In genomic region chr16:610513-611381, GRCh38 we compare ENCODE assay signal across 8 cellular contexts. TPM values are rescaled to one million over a fixed set of nuclear protein-coding genes. Genes with fewer than 3 reads are reported as not detected.
DNase-seq lines count a peak whose midpoint lies in the region; ATAC-seq and TF ChIP-seq lines count a peak whose summit lies in the region.

No MANE protein-coding gene starts in this region.

- H3K4me3 ChIP-seq in BLaER1: no peak overlapping the region
- no peak overlapping the region for H3K4me3 ChIP-seq in LNCaP clone FGC (ENCODE audit: low read depth, low read length)

- TF ChIP-seq CTCF in LNCaP clone FGC (IDR thresholded peaks at IDR 0.05; ENCODE audit: control insufficient read depth, extremely low read depth, insufficient read depth): peak; percentile 34; the same call in 1 of the 2 replicates

- H3K27ac ChIP-seq in BLaER1: peak overlapping the region; percentile 50

- H3K9ac ChIP-seq in BLaER1: peak overlapping the region; percentile 53

- H4K20me1 ChIP-seq in BLaER1: peaks cover 50% of the 10 kb centered on the region

- no peaks in the 10 kb centered on the region for H3K27me3 ChIP-seq in BLaER1

- peaks cover 61% of the 10 kb centered on the region for H3K4me1 ChIP-seq in BLaER1

- peak overlapping the region; percentile 70 for H3K4me2 ChIP-seq in BLaER1

- peaks cover 32% of the 10 kb centered on the region for H3K36me3 ChIP-seq in BLaER1

- DNase-seq in LNCaP clone FGC (ENCODE audit: low read depth) (no peak), germinal center (ENCODE audit: low spot score) (peak; percentile 67), renal cortical epithelial cell (ENCODE audit: low read depth) (peak; percentile 16), OCI-M1 (lab: John Stamatoyannopoulos, UW) (no peak)
- peak; percentile 44 for DNase-seq in activated T-helper 9 cell treated with anti-CD3 and anti-CD28 coated beads, Interleukin-2, amount 50 U/mL, for 16 hours (ENCODE audit: low read depth)

- ATAC-seq in GM19455 (IDR thresholded peaks at IDR 0.05; ENCODE audit: unreplicated experiment): no peak
- ATAC-seq in HG03175 (IDR thresholded peaks at IDR 0.05; ENCODE audit: unreplicated experiment): no peak

- H3K9me3 ChIP-seq in BLaER1: peaks cover 40% of the 10 kb centered on the region

RNA-seq across cellular contexts. Expression of gene WFIKKN1, which starts 20.0 kb away (rescaled TPM):
- total RNA-seq in renal cortical epithelial cell: 0.35 TPM in 1 of 2 replicates, not detected in the other

RNA-seq across cellular contexts. Expression of gene RAB40C, which starts 20.9 kb away (rescaled TPM):
- total RNA-seq in renal cortical epithelial cell: 8.0 and 12.1 TPM in 2 replicates

RNA-seq across cellular contexts. Expression of gene METTL26, which starts 25.4 kb away (rescaled TPM):
- total RNA-seq in renal cortical epithelial cell: 54.4 and 93.1 TPM in 2 replicates

RNA-seq across cellular contexts. Expression of gene MCRIP2, which starts 30.9 kb away (rescaled TPM):
- 17.6 and 26.4 TPM in 2 replicates for total RNA-seq in renal cortical epithelial cell

RNA-seq across cellular contexts. Expression of gene WDR90, which starts 38.4 kb away (rescaled TPM):
- 6.9 and 18.5 TPM in 2 replicates for total RNA-seq in renal cortical epithelial cell

Comparison
In these comparisons a context has a peak if more than half of its experiments do, and no peak if none do; other contexts are left out.
1. DNase-seq: peak in activated T-helper 9 cell treated with anti-CD3 and anti-CD28 coated beads, Interleukin-2, amount 50 U/mL, for 16 hours (single experiment), germinal center (single experiment) and renal cortical epithelial cell (single experiment); none in LNCaP clone FGC (single experiment) and OCI-M1 (single experiment).